ENCODE assay signal across 18 cellular contexts in genomic region chr2:182864949-182865348, GRCh38. TPM values are rescaled to one million over a fixed set of nuclear protein-coding genes. Genes with fewer than 3 reads are reported as not detected.
A peak's percentile ranks its signal among the peaks of the same experiment; 100 is the strongest.
DNase-seq lines count a peak whose midpoint lies in the region; FAIRE-seq and TF ChIP-seq lines count a peak whose summit lies in the region.
"Had no signal": no experiment of that assay in that cellular context is flagged by ENCODE, and none has a peak within 500 bp of the region (broad histone marks: within the 10 kb centered on the region; RNA-seq: fewer than 3 reads in every experiment).

No MANE protein-coding gene starts in this region.

- peaks cover 4% of the 10 kb centered on the region for H3F3A ChIP-seq in smooth muscle cell (ENCODE audit: low read depth)

- H3K27me3 Mint-ChIP-seq in mesothelial cell of epicardium (ENCODE audit: low read depth): peaks cover 2% of the 10 kb centered on the region
- peaks cover 73% of the 10 kb centered on the region for H3K27me3 Mint-ChIP-seq in activated CD4-positive, alpha-beta T cell treated with anti-CD3 and anti-CD28 coated beads, Interleukin-2, amount 10 ng/mL, durations not matched to agents 7 days and 5 days

- H2AFZ ChIP-seq in smooth muscle cell (ENCODE audit: low read depth): no peak overlapping the region

- H3K4me1 ChIP-seq in A673 (ENCODE audit: insufficient read depth, low read length, poor library complexity, severe bottlenecking) (peaks cover 21% of the 10 kb centered on the region), smooth muscle cell (ENCODE audit: low read depth) (peaks cover 35% of the 10 kb centered on the region)

- H4K20me1 ChIP-seq in smooth muscle cell (ENCODE audit: low read depth): no peaks in the 10 kb centered on the region
- H4K20me1 ChIP-seq: BLaER1 treated with 17β-estradiol and CSF1 and Interleukin-3, amounts not matched to agents 10 nM and 100 nM had no signal

- no peaks in the 10 kb centered on the region for H3K36me3 Mint-ChIP-seq in mesothelial cell of epicardium
- peaks cover 3% of the 10 kb centered on the region for H3K36me3 Mint-ChIP-seq in activated CD4-positive, alpha-beta T cell treated with anti-CD3 and anti-CD28 coated beads, Interleukin-2, amount 10 ng/mL, durations not matched to agents 7 days and 5 days (ENCODE audit: low read depth)

- DNase-seq in A673 (ENCODE audit: low spot score): no peak
- DNase-seq in coronary artery (ENCODE audit: low spot score): no peak
- no peak for DNase-seq in mesothelial cell of epicardium (ENCODE audit: low spot score in 2 of 2, unreplicated experiment in 2 of 2)
- DNase-seq in smooth muscle cell (lab: John Stamatoyannopoulos, UW; ENCODE audit: unreplicated experiment): no peak
- DNase-seq in urothelium cell line (ENCODE audit: low spot score): no peak
- DNase-seq in SKM-1 (lab: John Stamatoyannopoulos, UW; ENCODE audit: unreplicated experiment): no peak
- no peak for DNase-seq in activated CD4-positive, alpha-beta T cell treated with anti-CD3 and anti-CD28 coated beads, Interleukin-2, amount 10 ng/mL, durations not matched to agents 7 days and 5 days
- DNase-seq in NCI-H2171 (lab: John Stamatoyannopoulos, UW): no peak
- DNase-seq: 8988T, DMS 273 treated with DMSO at 0.1 percent for 48 hours, EL, NCI-H1436, NCI-H2029 treated with DMSO at 0.1 percent for 48 hours, NCI-H2227 treated with DMSO at 0.1 percent for 48 hours, NCI-H526, OCI-M1, RPMI8226 had no signal

- TF ChIP-seq CTCF in A673 (conservative IDR thresholded peaks at IDR 0.05; ENCODE audit: low read depth, low read length) (no peak), coronary artery (IDR thresholded peaks at IDR 0.05) (no peak), mesothelial cell of epicardium (IDR thresholded peaks at IDR 0.05; ENCODE audit: unreplicated experiment) (no peak), smooth muscle cell (IDR thresholded peaks at IDR 0.05; ENCODE audit: borderline replicate concordance, insufficient read depth, poor library complexity, severe bottlenecking) (no peak)

- H3K9me3 ChIP-seq in A673 (ENCODE audit: low read depth, low read length, poor library complexity, severe bottlenecking) (no peaks in the 10 kb centered on the region), smooth muscle cell (replicated peaks; ENCODE audit: low read depth) (no peaks in the 10 kb centered on the region)

- no TSS peak for BruUV-seq in A673 (replicated peaks; lab: Mats Ljungman, UMichigan)

- 87% methylated on average over 3 of the region's 3 CpGs for WGBS in smooth muscle cell (ENCODE audit: low lambda C conversion rate)

- H3K4me3 Mint-ChIP-seq in mesothelial cell of epicardium: peak overlapping the region; percentile 84
- no peak overlapping the region for H3K4me3 Mint-ChIP-seq in activated CD4-positive, alpha-beta T cell treated with anti-CD3 and anti-CD28 coated beads, Interleukin-2, amount 10 ng/mL, durations not matched to agents 7 days and 5 days

- H3K9me3 Mint-ChIP-seq in mesothelial cell of epicardium: no peaks in the 10 kb centered on the region
- H3K9me3 Mint-ChIP-seq in activated CD4-positive, alpha-beta T cell treated with anti-CD3 and anti-CD28 coated beads, Interleukin-2, amount 10 ng/mL, durations not matched to agents 7 days and 5 days: no peaks in the 10 kb centered on the region

- H3K4me2 ChIP-seq in smooth muscle cell: peak overlapping the region; percentile 95
- H3K4me2 ChIP-seq: BLaER1 treated with 17β-estradiol and CSF1 and Interleukin-3, amounts not matched to agents 10 nM and 100 nM had no signal

- peaks cover 52% of the 10 kb centered on the region for H3K4me1 Mint-ChIP-seq in mesothelial cell of epicardium
- peaks cover 22% of the 10 kb centered on the region for H3K4me1 Mint-ChIP-seq in activated CD4-positive, alpha-beta T cell treated with anti-CD3 and anti-CD28 coated beads, Interleukin-2, amount 10 ng/mL, durations not matched to agents 7 days and 5 days

- H3K4me3 ChIP-seq in A673 (ENCODE audit: low read depth, low read length, poor library complexity, severe bottlenecking): peak overlapping the region; percentile 50
- H3K4me3 ChIP-seq in coronary artery: peak overlapping the region; percentile 78
- no peak overlapping the region for H3K4me3 ChIP-seq in smooth muscle cell
- H3K4me3 ChIP-seq: BLaER1 treated with 17β-estradiol and CSF1 and Interleukin-3, amounts not matched to agents 10 nM and 100 nM had no signal

- no peaks in the 10 kb centered on the region for H3K79me2 ChIP-seq in smooth muscle cell (ENCODE audit: low read depth)

- FAIRE-seq in urothelium cell line (lab: Jason Lieb, UNC): no peak

- H3K27ac ChIP-seq in A673 (ENCODE audit: low read depth, low read length, poor library complexity, severe bottlenecking): no peak overlapping the region
- peak overlapping the region; percentile 1 to 73 for H3K27ac ChIP-seq in coronary artery
- H3K27ac ChIP-seq in smooth muscle cell (ENCODE audit: low read depth): no peak overlapping the region
- H3K27ac ChIP-seq: BLaER1 treated with 17β-estradiol and CSF1 and Interleukin-3, amounts not matched to agents 10 nM and 100 nM had no signal

- no peak overlapping the region for H3K27ac Mint-ChIP-seq in mesothelial cell of epicardium
- no peak overlapping the region for H3K27ac Mint-ChIP-seq in activated CD4-positive, alpha-beta T cell treated with anti-CD3 and anti-CD28 coated beads, Interleukin-2, amount 10 ng/mL, durations not matched to agents 7 days and 5 days

- H3K9ac ChIP-seq in smooth muscle cell (ENCODE audit: low read depth): no peak overlapping the region
- H3K9ac ChIP-seq: BLaER1 treated with 17β-estradiol and CSF1 and Interleukin-3, amounts not matched to agents 10 nM and 100 nM had no signal

- POLR2A ChIA-PET in A673 (lab: Charles Lee; ENCODE audit: low non-redundant PET): no interaction called here
- POLR2A ChIA-PET in activated CD4-positive, alpha-beta T cell treated with anti-CD3 and anti-CD28 coated beads, Interleukin-2, amount 10 ng/mL, durations not matched to agents 7 days and 5 days (lab: Charles Lee): no interaction called here

- H3K36me3 ChIP-seq in A673 (ENCODE audit: insufficient read depth, low read length, poor library complexity, severe bottlenecking) (no peaks in the 10 kb centered on the region), smooth muscle cell (ENCODE audit: low read depth) (no peaks in the 10 kb centered on the region)
- H3K36me3 ChIP-seq: BLaER1 treated with 17β-estradiol and CSF1 and Interleukin-3, amounts not matched to agents 10 nM and 100 nM had no signal

- CTCF ChIA-PET in A673 (lab: Charles Lee): no interaction called here
- CTCF ChIA-PET in activated CD4-positive, alpha-beta T cell treated with anti-CD3 and anti-CD28 coated beads, Interleukin-2, amount 10 ng/mL, durations not matched to agents 7 days and 5 days (lab: Charles Lee): no interaction called here

- intact Hi-C loops in A673 (cut with micrococcal nuclease; ENCODE audit: unreplicated experiment): loop anchor here (5.0 kb wide), 1 partner anchor 78 kb away; no protein-coding TSS in a partner anchor

- H3K27me3 ChIP-seq in A673 (replicated peaks; ENCODE audit: insufficient read depth, low read depth, low read length, poor library complexity) (no peaks in the 10 kb centered on the region), smooth muscle cell (ENCODE audit: low read depth) (peaks cover 6% of the 10 kb centered on the region)

RNA-seq across cellular contexts. Expression of gene FRZB, which starts 1.5 kb away (rescaled TPM):
- total RNA-seq in A673 (2021): 1.8 and 3.6 TPM in 2 replicates
- total RNA-seq in mesothelial cell of epicardium: 12.1 to 13.0 TPM (median 12.6 TPM) in 3 replicates
- total RNA-seq in smooth muscle cell: 11.2 and 12.4 TPM in 2 replicates
- polyA plus RNA-seq in smooth muscle cell: 30.6 and 33.5 TPM in 2 replicates
- not detected for total RNA-seq in activated CD4-positive, alpha-beta T cell treated with anti-CD3 and anti-CD28 coated beads, Interleukin-2, amount 10 ng/mL, durations not matched to agents 7 days and 5 days

Comparison
In these comparisons a context has a peak if more than half of its experiments do, and no peak if none do; other contexts are left out.
1. H3K27ac ChIP-seq: peak in coronary artery (2 of 2); none in A673 (single experiment) and smooth muscle cell (single experiment).